8 cellular contexts compared by ENCODE assay signal in genomic region chr9:131349881-131350563, GRCh38. TPM values are rescaled to one million over a fixed set of nuclear protein-coding genes. Genes with fewer than 3 reads are reported as not detected.
A peak's percentile ranks its signal among the peaks of the same experiment; 100 is the strongest.
DNase-seq lines count a peak whose midpoint lies in the region; ATAC-seq and TF ChIP-seq lines count a peak whose summit lies in the region.

No MANE protein-coding gene starts in this region.

- TF ChIP-seq POLR2A in uterus (IDR thresholded peaks at IDR 0.05), result peak in 1 of 2 donors; percentile 22

- H3K4me1 ChIP-seq in right cardiac atrium (ENCODE audit: control insufficient read depth, insufficient read depth, low read length) (no peaks in the 10 kb centered on the region), uterus (no peaks in the 10 kb centered on the region)

- H3K27ac ChIP-seq in 22Rv1, result no peak overlapping the region
- H3K27ac ChIP-seq in right cardiac atrium (ENCODE audit: low read length), result no peak overlapping the region
- no peak overlapping the region for H3K27ac ChIP-seq in uterus

- no peaks in the 10 kb centered on the region for H3K9me3 ChIP-seq in right cardiac atrium (ENCODE audit: control insufficient read depth, low read length)
- H3K9me3 ChIP-seq in uterus, result no peaks in the 10 kb centered on the region

- H3K4me3 ChIP-seq in right cardiac atrium (ENCODE audit: low read length) (peak overlapping the region; percentile 23), uterus (no peak overlapping the region)

- no peaks in the 10 kb centered on the region for H3K36me3 ChIP-seq in uterus

- intact Hi-C loops in right cardiac atrium (cut with DNase I) (loop anchor here in 2 of 4 donors (10.0 kb wide), 1 partner anchor 395 kb away; the partner anchor contains the start of gene RAPGEF1 (in 2 of the 2)), uterus (cut with DNase I; ENCODE audit: low total_unique reads) (loop anchor here (5.0 kb wide), 1 partner anchor 392 kb away; the partner anchor contains the start of gene RAPGEF1)

- DNase-seq in GM19240 (ENCODE audit: insufficient read length, low spot score) (peak; percentile 84), NCI-H2029 treated with DMSO at 0.1 percent for 48 hours (lab: John Stamatoyannopoulos, UW) (peak; percentile 69), T-helper 2 cell (peak; percentile 61 to 87 (median 77)), amygdala (lab: John Stamatoyannopoulos, UW) (peak; percentile 12 to 90 (median 72)), right cardiac atrium (peak; percentile 91 to 97 (median 95)), putamen (ENCODE audit: low spot score) (peak; percentile 79), uterus (peak; percentile 85 to 88)

- TF ChIP-seq CTCF in 22Rv1 (IDR thresholded peaks at IDR 0.05), result peak; percentile 95
- TF ChIP-seq CTCF in uterus (IDR thresholded peaks at IDR 0.05), result peak; percentile 85 to 92 (median 88)

- H3K27me3 ChIP-seq in right cardiac atrium (ENCODE audit: control insufficient read depth, insufficient read depth) (no peaks in the 10 kb centered on the region), uterus (no peaks in the 10 kb centered on the region)

- WGBS in right cardiac atrium, result 9% methylated on average over 27 of the region's 27 CpGs

- ATAC-seq in right cardiac atrium, result peak; percentile 90 to 92

RNA-seq across cellular contexts. Expression of gene PRRC2B, which starts 43.9 kb away (rescaled TPM):
- total RNA-seq in right cardiac atrium, result 100 to 1,000 TPM; 137 to 175 (median 149) TPM
- polyA plus RNA-seq in right cardiac atrium, result 78.1 TPM
- total RNA-seq in uterus, result 100 to 1,000 TPM in 3 of 4 donors, 10 to 100 TPM in 1; 81.5 to 297 (median 133) TPM
